Comparison of ENCODE assay signal across 10 cellular contexts in genomic region chr2:206217743-206218520, GRCh38. TPM values are rescaled to one million over a fixed set of nuclear protein-coding genes. Genes with fewer than 3 reads are reported as not detected.
DNase-seq lines count a peak whose midpoint lies in the region; ATAC-seq and TF ChIP-seq lines count a peak whose summit lies in the region.
"Had no signal": no experiment of that assay in that cellular context is flagged by ENCODE, and none has a peak within 500 bp of the region (broad histone marks: within the 10 kb centered on the region; RNA-seq: fewer than 3 reads in every experiment).

No MANE protein-coding gene starts in this region.

- H3K27me3 Mint-ChIP-seq in endothelial cell (ENCODE audit: unreplicated experiment): no peaks in the 10 kb centered on the region
- H3K27me3 Mint-ChIP-seq in neural crest cell (ENCODE audit: low read depth): no peaks in the 10 kb centered on the region

- no peak for TF ChIP-seq CTCF in endothelial cell (IDR thresholded peaks at IDR 0.05; ENCODE audit: unreplicated experiment)
- TF ChIP-seq CTCF in neural crest cell (conservative IDR thresholded peaks at IDR 0.05): no peak

- ATAC-seq in HG03457 (IDR thresholded peaks at IDR 0.05; ENCODE audit: unreplicated experiment): no peak

- DNase-seq in EH (ENCODE audit: low read depth) (peak; percentile 45), NCI-H146 (lab: John Stamatoyannopoulos, UW) (peak; percentile 35), endothelial cell (ENCODE audit: low spot score) (no peak), neural crest cell (ENCODE audit: low read depth, low spot score) (peak; percentile 4), T1000 (lab: John Stamatoyannopoulos, UW) (no peak)
- DNase-seq in activated T-cell treated with anti-CD3 and anti-CD28 coated beads, Interleukin-2, amount 50 U/mL, for 1 hour: no peak
- no peak for DNase-seq in activated effector memory CD4-positive, alpha-beta T cell treated with Interleukin-2 at 50 U/mL for 16 hours
- DNase-seq: heart right ventricle, NCI-H226 had no signal

- peak overlapping the region; percentile 30 for H3K27ac Mint-ChIP-seq in endothelial cell (ENCODE audit: unreplicated experiment)
- H3K27ac Mint-ChIP-seq in neural crest cell (ENCODE audit: unreplicated experiment): peak overlapping the region; percentile 91

- H3K36me3 Mint-ChIP-seq in endothelial cell (ENCODE audit: low read depth, unreplicated experiment): peaks cover 9% of the 10 kb centered on the region
- peaks cover 2% of the 10 kb centered on the region for H3K36me3 Mint-ChIP-seq in neural crest cell (ENCODE audit: low read depth)

- H3K4me3 Mint-ChIP-seq in endothelial cell (ENCODE audit: unreplicated experiment) (no peak overlapping the region), neural crest cell (peak overlapping the region; percentile 28)

- peaks cover 19% of the 10 kb centered on the region for H3K4me1 Mint-ChIP-seq in endothelial cell (ENCODE audit: unreplicated experiment)
- H3K4me1 Mint-ChIP-seq in neural crest cell: peaks cover 33% of the 10 kb centered on the region

- H3K9me3 Mint-ChIP-seq in endothelial cell (ENCODE audit: unreplicated experiment) (no peaks in the 10 kb centered on the region), neural crest cell (peaks cover 5% of the 10 kb centered on the region)

RNA-seq across cellular contexts. Expression of gene ZDBF2, which starts 56.5 kb away (rescaled TPM):
- total RNA-seq in endothelial cell (ENCODE audit: unreplicated experiment): 38.1 TPM
- 27.1 and 28.1 TPM in 2 replicates for total RNA-seq in neural crest cell

RNA-seq across cellular contexts. Expression of gene EEF1B2, which starts 58.2 kb away (rescaled TPM):
- total RNA-seq in endothelial cell (ENCODE audit: unreplicated experiment) (668 TPM), neural crest cell (614 and 618 TPM in 2 replicates)

RNA-seq across cellular contexts. Expression of gene NDUFS1, which starts 58.7 kb away (rescaled TPM):
- 67.9 TPM for total RNA-seq in endothelial cell (ENCODE audit: unreplicated experiment)
- total RNA-seq in neural crest cell: 85.7 and 89.2 TPM in 2 replicates

Comparison
In these comparisons a context has a peak if more than half of its experiments do, and no peak if none do; other contexts are left out.
1. DNase-seq: peak in EH (single experiment), NCI-H146 (single experiment) and neural crest cell (single experiment); none in endothelial cell (single experiment), T1000 (single experiment), activated T-cell treated with anti-CD3 and anti-CD28 coated beads, Interleukin-2, amount 50 U/mL, for 1 hour (single experiment) and activated effector memory CD4-positive, alpha-beta T cell treated with Interleukin-2 at 50 U/mL for 16 hours (single experiment).